ENCODE assay signal across 17 cellular contexts in genomic region chr13:28478127-28478526, GRCh38. TPM values are rescaled to one million over a fixed set of nuclear protein-coding genes. Genes with fewer than 3 reads are reported as not detected.
"Had no signal": no experiment of that assay in that cellular context is flagged by ENCODE, and none has a peak within 500 bp of the region (broad histone marks: within the 10 kb centered on the region; RNA-seq: fewer than 3 reads in every experiment).

No MANE protein-coding gene starts in this region.

- H3K27ac ChIP-seq: psoas muscle, testis had no signal

- DNase-seq: activated CD4-positive, alpha-beta T cell treated with anti-CD3 and anti-CD28 coated beads for 1 hour; activated CD4-positive, alpha-beta T cell treated with anti-CD3 and anti-CD28 coated beads, Interleukin-2, amount 50 U/mL, for 48 hours; activated effector memory CD4-positive, alpha-beta T cell treated with anti-CD3 and anti-CD28 coated beads, Interleukin-2, amount 50 U/mL, for 16 hours; activated T-cell treated with anti-CD3 and anti-CD28 coated beads, Interleukin-2, amount 50 U/mL, for 4 hours; aorta; foreskin melanocyte; head of caudate nucleus; mammary epithelial cell; nucleus accumbens; psoas muscle; stimulated activated CD4-positive, alpha-beta T cell treated with anti-CD3 and anti-CD28 coated beads, Interleukin-2, amount 100 ng/mL, for 48 hours; stimulated activated naive CD8-positive, alpha-beta T cell treated with anti-CD3 and anti-CD28 coated beads, Interleukin-15, amount 100 ng/mL, for 72 hours; T-helper 9 cell; testis had no signal

- H3K27me3 ChIP-seq: testis had no signal

- H3K9me3 ChIP-seq: psoas muscle, testis had no signal

- H3K4me3 ChIP-seq: psoas muscle, testis had no signal

- ATAC-seq: activated T-cell treated with anti-CD3 and anti-CD28 coated beads, Interleukin-2, amount 50 U/mL, for 4 hours; left lobe of liver; natural killer cell treated with Interleukin-12 subunit alpha and Interleukin-12 subunit beta and Interleukin-15 and Interleukin-18, amount 100 ng/mL, for 72 hours; psoas muscle; sciatic nerve; stimulated activated naive CD8-positive, alpha-beta T cell treated with anti-CD3 and anti-CD28 coated beads, Interleukin-15, amount 100 ng/mL, for 72 hours had no signal

- H3K4me1 ChIP-seq: psoas muscle, testis had no signal

RNA-seq across cellular contexts. Expression of gene FLT1, which starts 16.8 kb away (rescaled TPM):
- total RNA-seq: mammary epithelial cell had no signal
- polyA plus RNA-seq: mammary epithelial cell had no signal
